8 cellular contexts compared by ENCODE assay signal in the genomic region with DNA sequence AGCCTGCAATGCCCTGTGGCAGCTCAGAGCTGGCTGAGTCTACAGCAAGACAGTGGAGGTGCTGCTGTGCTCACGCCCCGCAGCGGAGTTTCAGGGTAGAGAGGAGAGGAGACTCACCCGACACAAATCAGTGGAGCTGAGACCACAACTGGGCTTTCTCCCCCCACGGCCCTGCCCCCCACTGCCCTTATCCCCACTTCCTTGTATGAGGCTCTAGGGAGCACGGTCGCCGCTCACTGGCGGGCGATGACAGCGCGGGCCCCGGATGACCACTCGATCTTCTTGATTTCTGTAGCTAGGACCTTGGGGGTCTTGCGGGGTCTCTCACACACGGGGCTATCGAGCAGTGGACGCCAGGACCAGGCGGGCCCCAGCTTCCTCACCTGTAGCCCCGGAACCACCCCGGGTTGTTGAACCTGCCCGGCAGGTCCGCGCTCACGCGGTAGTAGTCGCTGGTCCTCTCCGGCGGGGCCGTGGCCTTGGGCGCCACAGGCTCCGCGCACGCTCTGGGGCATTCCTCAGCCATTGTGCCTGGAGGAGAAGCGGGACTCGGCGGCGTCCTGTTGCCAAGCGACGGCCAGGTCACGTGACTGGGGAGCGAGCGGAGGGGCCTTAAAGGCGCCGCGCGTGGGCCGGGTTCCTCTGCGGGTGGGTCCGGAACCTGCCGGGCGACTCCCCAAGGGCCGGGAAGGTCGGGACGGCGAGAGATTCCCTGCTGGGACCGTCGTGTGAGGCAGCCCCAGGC. TPM values are rescaled to one million over a fixed set of nuclear protein-coding genes. Genes with fewer than 3 reads are reported as not detected.
A peak's percentile ranks its signal among the peaks of the same experiment; 100 is the strongest.
DNase-seq lines count a peak whose midpoint lies in the region; ATAC-seq and TF ChIP-seq lines count a peak whose summit lies in the region.

No MANE protein-coding gene starts in this region.

- peaks cover 6 to 14% of the 10 kb centered on the region in 2 donors for H3K4me1 Mint-ChIP-seq in natural killer cell treated with Interleukin-12 subunit alpha and Interleukin-12 subunit beta and Interleukin-15 and Interleukin-18, amount 100 ng/mL, for 72 hours (ENCODE audit: low read depth in 2 of 2)
- H3K4me1 Mint-ChIP-seq in stimulated activated memory B cell treated with anti-CD40 and anti-IgM and Interleukin-4, amounts not matched to agents 10 μg/mL and 1 μg/mL and 100 μg/mL, for 72 hours = peaks cover 28% of the 10 kb centered on the region

- peak; percentile 86 for DNase-seq in AG10803 (ENCODE audit: low read depth)
- peak; percentile 90 for DNase-seq in GM20000 (ENCODE audit: low spot score)
- peak; percentile 94 for DNase-seq in RKO (ENCODE audit: low spot score)
- peak; percentile 84 for DNase-seq in activated T-helper 9 cell treated with anti-CD3 and anti-CD28 coated beads, Interleukin-2, amount 50 U/mL, for 16 hours (ENCODE audit: low read depth)
- peak; percentile 88 for DNase-seq in fibroblast of the aortic adventitia (ENCODE audit: low read depth)
- peak; percentile 93 for DNase-seq in natural killer cell treated with Interleukin-12 subunit alpha and Interleukin-12 subunit beta and Interleukin-15 and Interleukin-18, amount 100 ng/mL, for 72 hours (ENCODE audit: low spot score)

- no peaks in the 10 kb centered on the region for H3K9me3 ChIP-seq in KOPT-K1 (ENCODE audit: insufficient read depth, low read length, poor library complexity, severe bottlenecking)

- TF ChIP-seq CTCF in AG10803 (conservative IDR thresholded peaks at IDR 0.05; ENCODE audit: low read length) (no peak), GM20000 (IDR thresholded peaks at IDR 0.05; ENCODE audit: extremely low read depth, missing control alignments) (no peak), fibroblast of the aortic adventitia (IDR thresholded peaks at IDR 0.05; ENCODE audit: insufficient read depth, low read length) (no peak)

- H3K9me3 Mint-ChIP-seq in natural killer cell treated with Interleukin-12 subunit alpha and Interleukin-12 subunit beta and Interleukin-15 and Interleukin-18, amount 100 ng/mL, for 72 hours = no peaks in the 10 kb centered on the region
- no peaks in the 10 kb centered on the region for H3K9me3 Mint-ChIP-seq in stimulated activated memory B cell treated with anti-CD40 and anti-IgM and Interleukin-4, amounts not matched to agents 10 μg/mL and 1 μg/mL and 100 μg/mL, for 72 hours

- no peaks in the 10 kb centered on the region for H3K27me3 Mint-ChIP-seq in natural killer cell treated with Interleukin-12 subunit alpha and Interleukin-12 subunit beta and Interleukin-15 and Interleukin-18, amount 100 ng/mL, for 72 hours
- H3K27me3 Mint-ChIP-seq in stimulated activated memory B cell treated with anti-CD40 and anti-IgM and Interleukin-4, amounts not matched to agents 10 μg/mL and 1 μg/mL and 100 μg/mL, for 72 hours = peaks cover 14% of the 10 kb centered on the region

- ATAC-seq in natural killer cell treated with Interleukin-12 subunit alpha and Interleukin-12 subunit beta and Interleukin-15 and Interleukin-18, amount 100 ng/mL, for 72 hours = peak; percentile 71 to 83
- peak; percentile 78 for ATAC-seq in stimulated activated memory B cell treated with anti-CD40 and anti-IgM and Interleukin-4, amounts not matched to agents 10 μg/mL and 1 μg/mL and 100 μg/mL, for 72 hours

- H3K27ac ChIP-seq in KOPT-K1 (ENCODE audit: low read depth, low read length, poor library complexity, severe bottlenecking) = peak overlapping the region; percentile 76

- H3K4me3 Mint-ChIP-seq in natural killer cell treated with Interleukin-12 subunit alpha and Interleukin-12 subunit beta and Interleukin-15 and Interleukin-18, amount 100 ng/mL, for 72 hours = peak overlapping the region; percentile 84
- peak overlapping the region; percentile 96 for H3K4me3 Mint-ChIP-seq in stimulated activated memory B cell treated with anti-CD40 and anti-IgM and Interleukin-4, amounts not matched to agents 10 μg/mL and 1 μg/mL and 100 μg/mL, for 72 hours

- peaks cover 28% of the 10 kb centered on the region for H3K36me3 ChIP-seq in KOPT-K1 (ENCODE audit: insufficient read depth, low read length)

- H3K27ac Mint-ChIP-seq in natural killer cell treated with Interleukin-12 subunit alpha and Interleukin-12 subunit beta and Interleukin-15 and Interleukin-18, amount 100 ng/mL, for 72 hours = peak overlapping the region; percentile 16 to 25
- H3K27ac Mint-ChIP-seq in stimulated activated memory B cell treated with anti-CD40 and anti-IgM and Interleukin-4, amounts not matched to agents 10 μg/mL and 1 μg/mL and 100 μg/mL, for 72 hours = peak overlapping the region; percentile 90

- H3K4me3 ChIP-seq in AG10803 (ENCODE audit: low read length) (peak overlapping the region; percentile 80), fibroblast of the aortic adventitia (ENCODE audit: low read depth, low read length) (peak overlapping the region; percentile 82)

- H3K36me3 Mint-ChIP-seq in natural killer cell treated with Interleukin-12 subunit alpha and Interleukin-12 subunit beta and Interleukin-15 and Interleukin-18, amount 100 ng/mL, for 72 hours = no peaks in the 10 kb centered on the region
- peaks cover 29% of the 10 kb centered on the region for H3K36me3 Mint-ChIP-seq in stimulated activated memory B cell treated with anti-CD40 and anti-IgM and Interleukin-4, amounts not matched to agents 10 μg/mL and 1 μg/mL and 100 μg/mL, for 72 hours

RNA-seq across cellular contexts. Expression of gene MRPS2, which starts 1.0 kb away (rescaled TPM):
- total RNA-seq in fibroblast of the aortic adventitia (ENCODE audit: low replicate concordance) = 5.5 and 21.4 TPM in 2 replicates
- total RNA-seq in natural killer cell treated with Interleukin-12 subunit alpha and Interleukin-12 subunit beta and Interleukin-15 and Interleukin-18, amount 100 ng/mL, for 72 hours = 10 to 100 TPM; 38.2 to 78.3 TPM

RNA-seq across cellular contexts. Expression of gene PPP1R26, which starts 19.9 kb away (rescaled TPM):
- total RNA-seq in fibroblast of the aortic adventitia (ENCODE audit: low replicate concordance) = 2.8 and 5.2 TPM in 2 replicates
- 1 to 10 TPM; 3.7 to 7.7 TPM for total RNA-seq in natural killer cell treated with Interleukin-12 subunit alpha and Interleukin-12 subunit beta and Interleukin-15 and Interleukin-18, amount 100 ng/mL, for 72 hours

RNA-seq across cellular contexts. Expression of gene LCN1, which starts 21.7 kb away (rescaled TPM):
- total RNA-seq in fibroblast of the aortic adventitia (ENCODE audit: low replicate concordance) = not detected in 2 replicates
- not detected for total RNA-seq in natural killer cell treated with Interleukin-12 subunit alpha and Interleukin-12 subunit beta and Interleukin-15 and Interleukin-18, amount 100 ng/mL, for 72 hours

RNA-seq across cellular contexts. Expression of gene OBP2A, which starts 46.4 kb away (rescaled TPM):
- not detected in 2 replicates for total RNA-seq in fibroblast of the aortic adventitia (ENCODE audit: low replicate concordance)
- not detected for total RNA-seq in natural killer cell treated with Interleukin-12 subunit alpha and Interleukin-12 subunit beta and Interleukin-15 and Interleukin-18, amount 100 ng/mL, for 72 hours

Comparison
In these comparisons a context has a peak if more than half of its experiments do, and no peak if none do; other contexts are left out.
1. Peak in every context shown above with its lines: DNase-seq, ATAC-seq, H3K4me3 ChIP-seq and H3K27ac ChIP-seq.